In genomic region chr4:76095568-76095967, GRCh38 we compare ENCODE assay signal across 24 cellular contexts. TPM values are rescaled to one million over a fixed set of nuclear protein-coding genes. Genes with fewer than 3 reads are reported as not detected.
"Had no signal": no experiment of that assay in that cellular context is flagged by ENCODE, and none has a peak within 500 bp of the region (broad histone marks: within the 10 kb centered on the region; RNA-seq: fewer than 3 reads in every experiment).

No MANE protein-coding gene starts in this region.

- H3K27me3 ChIP-seq: heart left ventricle, spleen, tibial artery, upper lobe of left lung, uterus had no signal

- H3K4me3 Mint-ChIP-seq: dendritic cell treated with granulocyte-macrophage colony-stimulating factor and Interleukin-4, amounts not matched to agents 40 ng/mL and 50 ng/mL, for 4 days; effector memory CD8-positive, alpha-beta T cell; memory B cell; natural killer cell treated with Interleukin-12 subunit alpha and Interleukin-12 subunit beta and Interleukin-15 and Interleukin-18, amount 100 ng/mL, for 72 hours; stimulated activated memory B cell treated with anti-CD40 and anti-IgM and Interleukin-4, amounts not matched to agents 10 μg/mL and 1 μg/mL and 100 μg/mL, for 72 hours; stimulated activated naive CD8-positive, alpha-beta T cell treated with anti-CD3 and anti-CD28 coated beads, Interleukin-15, Interleukin-2, amounts not matched to agents 100 ng/mL and 50 ng/mL, for 24 hours had no signal

- H3K27ac ChIP-seq: heart left ventricle, parathyroid adenoma, spleen, tibial artery, upper lobe of left lung, uterus had no signal

- H3K4me1 ChIP-seq: parathyroid adenoma, tibial artery, uterus had no signal

- DNase-seq: effector memory CD8-positive, alpha-beta T cell; heart left ventricle; hypothalamus; midbrain; psoas muscle; retina; spleen; stimulated activated CD4-positive, alpha-beta T cell treated with anti-CD3 and anti-CD28 coated beads, Interleukin-15, amount 100 ng/mL, for 24 hours; stimulated activated CD4-positive, alpha-beta T cell treated with anti-CD3 and anti-CD28 coated beads, Interleukin-1b, Interleukin-23, amount 100 ng/mL, for 48 hours; stimulated activated CD4-positive, alpha-beta T cell treated with anti-CD3 and anti-CD28 coated beads, Interleukin-4, amount 100 ng/mL, for 24 hours; tibial artery; upper lobe of left lung; uterus had no signal

- H3K27me3 Mint-ChIP-seq: dendritic cell treated with granulocyte-macrophage colony-stimulating factor and Interleukin-4, amounts not matched to agents 40 ng/mL and 50 ng/mL, for 4 days; memory B cell; stimulated activated memory B cell treated with anti-CD40 and anti-IgM and Interleukin-4, amounts not matched to agents 10 μg/mL and 1 μg/mL and 100 μg/mL, for 72 hours had no signal

- H3K4me3 ChIP-seq: heart left ventricle, psoas muscle, spleen, tibial artery, upper lobe of left lung, uterus had no signal

- H3K27ac Mint-ChIP-seq: dendritic cell treated with granulocyte-macrophage colony-stimulating factor and Interleukin-4, amounts not matched to agents 40 ng/mL and 50 ng/mL, for 4 days; effector memory CD8-positive, alpha-beta T cell; memory B cell; natural killer cell treated with Interleukin-12 subunit alpha and Interleukin-12 subunit beta and Interleukin-15 and Interleukin-18, amount 100 ng/mL, for 72 hours; stimulated activated memory B cell treated with anti-CD40 and anti-IgM and Interleukin-4, amounts not matched to agents 10 μg/mL and 1 μg/mL and 100 μg/mL, for 72 hours; stimulated activated naive CD8-positive, alpha-beta T cell treated with anti-CD3 and anti-CD28 coated beads, Interleukin-15, Interleukin-2, amounts not matched to agents 100 ng/mL and 50 ng/mL, for 24 hours had no signal

- H3K9me3 Mint-ChIP-seq: dendritic cell treated with granulocyte-macrophage colony-stimulating factor and Interleukin-4, amounts not matched to agents 40 ng/mL and 50 ng/mL, for 4 days; effector memory CD8-positive, alpha-beta T cell; memory B cell; natural killer cell treated with Interleukin-12 subunit alpha and Interleukin-12 subunit beta and Interleukin-15 and Interleukin-18, amount 100 ng/mL, for 72 hours; stimulated activated memory B cell treated with anti-CD40 and anti-IgM and Interleukin-4, amounts not matched to agents 10 μg/mL and 1 μg/mL and 100 μg/mL, for 72 hours; stimulated activated naive CD8-positive, alpha-beta T cell treated with anti-CD3 and anti-CD28 coated beads, Interleukin-15, Interleukin-2, amounts not matched to agents 100 ng/mL and 50 ng/mL, for 24 hours had no signal

- H3K9ac ChIP-seq: parathyroid adenoma had no signal

- ATAC-seq: effector memory CD8-positive, alpha-beta T cell; heart left ventricle; left lobe of liver; natural killer cell treated with Interleukin-12 subunit alpha and Interleukin-12 subunit beta and Interleukin-15 and Interleukin-18, amount 100 ng/mL, for 72 hours; psoas muscle; sciatic nerve; stimulated activated memory B cell treated with anti-CD40 and anti-IgM and Interleukin-4, amounts not matched to agents 10 μg/mL and 1 μg/mL and 100 μg/mL, for 72 hours had no signal

- H3K36me3 ChIP-seq: heart left ventricle, spleen, tibial artery, upper lobe of left lung, uterus had no signal

- H3K36me3 Mint-ChIP-seq: memory B cell; natural killer cell treated with Interleukin-12 subunit alpha and Interleukin-12 subunit beta and Interleukin-15 and Interleukin-18, amount 100 ng/mL, for 72 hours; stimulated activated memory B cell treated with anti-CD40 and anti-IgM and Interleukin-4, amounts not matched to agents 10 μg/mL and 1 μg/mL and 100 μg/mL, for 72 hours had no signal

- H3K9me3 ChIP-seq: psoas muscle, spleen, tibial artery, upper lobe of left lung, uterus had no signal

RNA-seq across cellular contexts. Expression of gene ART3, which starts 21.1 kb away (rescaled TPM):
- total RNA-seq: left lobe of liver had no signal

RNA-seq across cellular contexts. Expression of gene CXCL11, which starts 59.7 kb away (rescaled TPM):
- total RNA-seq: frontal cortex, left lobe of liver, lower leg skin, temporal lobe had no signal
